In the genomic region with DNA sequence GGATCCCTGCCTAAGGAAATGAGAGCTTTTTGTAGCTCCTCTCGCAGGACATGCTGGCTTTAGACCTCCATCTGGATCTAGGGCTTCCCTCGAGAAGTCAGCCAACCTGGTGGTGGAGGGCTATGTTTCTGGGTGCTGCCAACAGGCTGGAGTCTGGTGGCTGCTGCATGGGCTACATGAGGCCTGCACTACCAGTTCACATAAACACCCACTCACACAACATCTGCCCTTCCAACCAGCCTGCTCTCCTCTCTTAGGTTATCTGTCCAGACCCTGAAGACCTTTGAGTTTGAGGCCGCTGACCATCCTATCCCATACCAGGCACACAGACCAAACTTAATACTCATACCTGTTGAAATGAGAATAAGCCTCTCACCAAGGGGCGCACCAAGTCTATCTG, we compare ENCODE assay signal across 21 cellular contexts.
"Had no signal": no experiment of that assay in that cellular context is flagged by ENCODE, and none has a peak within 500 bp of the region (broad histone marks: within the 10 kb centered on the region; RNA-seq: fewer than 3 reads in every experiment).

No MANE protein-coding gene starts in this region.

- H3K4me3 ChIP-seq: coronary artery, dorsolateral prefrontal cortex, esophagus squamous epithelium, gastroesophageal sphincter, psoas muscle, right lobe of liver, spleen, tibial artery had no signal

- H3K9me3 Mint-ChIP-seq: natural killer cell; stimulated activated memory B cell treated with anti-CD40 and anti-IgM and Interleukin-4, amounts not matched to agents 10 μg/mL and 1 μg/mL and 100 μg/mL, for 72 hours; stimulated activated naive CD8-positive, alpha-beta T cell treated with anti-CD3 and anti-CD28 coated beads, Interleukin-15, Interleukin-2, amounts not matched to agents 100 ng/mL and 50 ng/mL, for 24 hours had no signal

- H3K27ac Mint-ChIP-seq: natural killer cell; stimulated activated memory B cell treated with anti-CD40 and anti-IgM and Interleukin-4, amounts not matched to agents 10 μg/mL and 1 μg/mL and 100 μg/mL, for 72 hours; stimulated activated naive CD8-positive, alpha-beta T cell treated with anti-CD3 and anti-CD28 coated beads, Interleukin-15, Interleukin-2, amounts not matched to agents 100 ng/mL and 50 ng/mL, for 24 hours had no signal

- H3K36me3 ChIP-seq: esophagus squamous epithelium, gastroesophageal sphincter, neutrophil, right lobe of liver, spleen, tibial artery had no signal

- H3K4me1 ChIP-seq: gastroesophageal sphincter, psoas muscle, right lobe of liver, tibial artery had no signal

- H3K36me3 Mint-ChIP-seq: natural killer cell; stimulated activated memory B cell treated with anti-CD40 and anti-IgM and Interleukin-4, amounts not matched to agents 10 μg/mL and 1 μg/mL and 100 μg/mL, for 72 hours had no signal

- H3K27me3 ChIP-seq: dorsolateral prefrontal cortex, gastroesophageal sphincter, neutrophil, right lobe of liver, spleen, tibial artery had no signal

- DNase-seq: dorsolateral prefrontal cortex; effector CD8-positive, alpha-beta T cell; esophagus squamous epithelium; foreskin fibroblast; glutamatergic neuron; islet precursor cell; mammary epithelial cell; natural killer cell; psoas muscle; retina; right lobe of liver; spleen; stimulated activated CD4-positive, alpha-beta T cell treated with anti-CD3 and anti-CD28 coated beads, Interleukin-15, amount 100 ng/mL, for 24 hours; stimulated activated CD4-positive, alpha-beta T cell treated with anti-CD3 and anti-CD28 coated beads, Interleukin-1b, Interleukin-23, amount 100 ng/mL, for 48 hours; stimulated activated CD4-positive, alpha-beta T cell treated with anti-CD3 and anti-CD28 coated beads, Interleukin-4, amount 100 ng/mL, for 24 hours; tibial artery had no signal

- H3K4me3 Mint-ChIP-seq: natural killer cell; stimulated activated memory B cell treated with anti-CD40 and anti-IgM and Interleukin-4, amounts not matched to agents 10 μg/mL and 1 μg/mL and 100 μg/mL, for 72 hours; stimulated activated naive CD8-positive, alpha-beta T cell treated with anti-CD3 and anti-CD28 coated beads, Interleukin-15, Interleukin-2, amounts not matched to agents 100 ng/mL and 50 ng/mL, for 24 hours had no signal

- H3K27me3 Mint-ChIP-seq: stimulated activated naive CD8-positive, alpha-beta T cell treated with anti-CD3 and anti-CD28 coated beads, Interleukin-15, Interleukin-2, amounts not matched to agents 100 ng/mL and 50 ng/mL, for 24 hours had no signal

- H3K27ac ChIP-seq: coronary artery, dorsolateral prefrontal cortex, esophagus squamous epithelium, gastroesophageal sphincter, neutrophil, psoas muscle, right lobe of liver, spleen, tibial artery had no signal

- H3K9me3 ChIP-seq: esophagus squamous epithelium, gastroesophageal sphincter, neutrophil, psoas muscle, right lobe of liver, tibial artery had no signal
